23 cellular contexts compared by ENCODE assay signal in the genomic region with DNA sequence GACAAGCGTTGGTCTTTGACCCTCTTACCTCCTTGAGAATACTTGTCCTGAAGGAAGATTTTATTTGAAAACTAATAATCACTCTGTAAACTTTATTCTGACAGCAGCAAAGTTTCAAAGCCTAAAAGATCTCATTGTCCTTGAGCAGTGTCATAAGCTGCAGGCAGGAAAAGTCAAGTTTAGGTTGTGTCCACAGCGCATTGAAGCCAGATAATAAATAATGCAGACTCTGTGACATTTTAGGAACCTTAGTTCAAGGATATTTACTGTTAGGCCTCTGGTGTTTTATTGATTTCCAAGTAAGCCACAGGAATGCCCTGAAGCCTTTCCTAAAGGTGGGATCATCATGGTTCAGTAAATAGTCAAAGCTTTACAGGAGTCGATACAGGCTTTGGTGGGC.
DNase-seq lines count a peak whose midpoint lies in the region; ATAC-seq, FAIRE-seq and TF ChIP-seq lines count a peak whose summit lies in the region.
"Had no signal": no experiment of that assay in that cellular context is flagged by ENCODE, and none has a peak within 500 bp of the region (broad histone marks: within the 10 kb centered on the region; RNA-seq: fewer than 3 reads in every experiment).

No MANE protein-coding gene starts in this region.

- peak; percentile 66 for FAIRE-seq in TTC549 (lab: Jason Lieb, UNC)
- FAIRE-seq: D721Med, G401.6, GM12891, H1 had no signal

- no peak overlapping the region for H3K4me3 Mint-ChIP-seq in activated CD4-positive, alpha-beta T cell treated with anti-CD3 and anti-CD28 coated beads, Interleukin-2, amount 10 ng/mL, durations not matched to agents 24 days and 14 days
- H3K4me3 Mint-ChIP-seq in endodermal cell, result no peak overlapping the region
- H3K4me3 Mint-ChIP-seq: B cell; CD4-positive, alpha-beta T cell had no signal

- no peaks in the 10 kb centered on the region for H3K27me3 ChIP-seq in endodermal cell (ENCODE audit: control insufficient read depth, insufficient read depth, low read length, poor library complexity, severe bottlenecking)

- H3K4me3 ChIP-seq in endodermal cell (ENCODE audit: low read length), result no peak overlapping the region
- H3K4me3 ChIP-seq: HAP-1 had no signal

- H3K36me3 Mint-ChIP-seq in activated CD4-positive, alpha-beta T cell treated with anti-CD3 and anti-CD28 coated beads, Interleukin-2, amount 10 ng/mL, durations not matched to agents 24 days and 14 days (ENCODE audit: low read depth), result no peaks in the 10 kb centered on the region
- no peaks in the 10 kb centered on the region for H3K36me3 Mint-ChIP-seq in endodermal cell (ENCODE audit: low read depth)
- no peaks in the 10 kb centered on the region for H3K36me3 Mint-ChIP-seq in activated naive CD4-positive, alpha-beta T cell treated with anti-CD3 and anti-CD28 coated beads, Interleukin-2, amount 50 U/mL, for 72 hours

- peaks cover 6% of the 10 kb centered on the region for H3K27me3 Mint-ChIP-seq in activated CD4-positive, alpha-beta T cell treated with anti-CD3 and anti-CD28 coated beads, Interleukin-2, amount 10 ng/mL, durations not matched to agents 24 days and 14 days
- no peaks in the 10 kb centered on the region for H3K27me3 Mint-ChIP-seq in endodermal cell (ENCODE audit: insufficient read depth)
- H3K27me3 Mint-ChIP-seq: CD4-positive, alpha-beta T cell had no signal

- no peak for ATAC-seq in activated naive CD4-positive, alpha-beta T cell treated with anti-CD3 and anti-CD28 coated beads, Interleukin-2, amount 50 U/mL, for 72 hours
- no peak for ATAC-seq in GM21737 (IDR thresholded peaks at IDR 0.05; ENCODE audit: unreplicated experiment)

- intact Hi-C loops in activated CD4-positive, alpha-beta T cell treated with anti-CD3 and anti-CD28 coated beads, Interleukin-2, amount 10 ng/mL, durations not matched to agents 24 days and 14 days (cut with micrococcal nuclease), result no loop called here

- H3K36me3 ChIP-seq in endodermal cell (ENCODE audit: control insufficient read depth, insufficient read depth, low read length), result no peaks in the 10 kb centered on the region
- H3K36me3 ChIP-seq: HAP-1 had no signal

- DNase-seq in activated CD4-positive, alpha-beta T cell treated with anti-CD3 and anti-CD28 coated beads, Interleukin-2, amount 10 ng/mL, durations not matched to agents 24 days and 14 days, result peak; percentile 22
- no peak for DNase-seq in activated CD4-positive, alpha-beta T cell treated with anti-CD3 and anti-CD28 coated beads for 4 hours
- DNase-seq in endodermal cell (no peak), NCI-H82 (lab: John Stamatoyannopoulos, UW) (no peak)
- no peak for DNase-seq in activated naive CD4-positive, alpha-beta T cell treated with anti-CD3 and anti-CD28 coated beads, Interleukin-2, amount 50 U/mL, for 72 hours (ENCODE audit: low spot score in 2 of 2)
- no peak for DNase-seq in activated CD8-positive, alpha-beta memory T cell treated with anti-CD3 and anti-CD28 coated beads, Interleukin-2, amount 50 U/mL, for 4 hours
- DNase-seq: ACHN; C1 segment of cervical spinal cord; CD4-positive, alpha-beta T cell; DMS153; DMS79 treated with DMSO at 0.1 percent for 48 hours; EL; IMR-90 had no signal

- no peaks in the 10 kb centered on the region for H3K9me3 ChIP-seq in endodermal cell (ENCODE audit: control insufficient read depth, low read length)
- H3K9me3 ChIP-seq: HAP-1 had no signal

- peaks cover 7% of the 10 kb centered on the region for H3K4me1 ChIP-seq in endodermal cell (ENCODE audit: control insufficient read depth, insufficient read depth, low read length)
- H3K4me1 ChIP-seq: HAP-1 had no signal

- peak overlapping the region; percentile 45 for H3K27ac ChIP-seq in endodermal cell (ENCODE audit: low read depth, low read length)
- H3K27ac ChIP-seq: 22Rv1, HL-60 had no signal

- no peak overlapping the region for H3K27ac Mint-ChIP-seq in activated CD4-positive, alpha-beta T cell treated with anti-CD3 and anti-CD28 coated beads, Interleukin-2, amount 10 ng/mL, durations not matched to agents 24 days and 14 days
- H3K27ac Mint-ChIP-seq in endodermal cell, result no peak overlapping the region
- H3K27ac Mint-ChIP-seq in activated naive CD4-positive, alpha-beta T cell treated with anti-CD3 and anti-CD28 coated beads, Interleukin-2, amount 50 U/mL, for 72 hours, result no peak overlapping the region
- H3K27ac Mint-ChIP-seq: B cell; CD4-positive, alpha-beta T cell had no signal

- peaks cover 21% of the 10 kb centered on the region for H3K4me1 Mint-ChIP-seq in activated CD4-positive, alpha-beta T cell treated with anti-CD3 and anti-CD28 coated beads, Interleukin-2, amount 10 ng/mL, durations not matched to agents 24 days and 14 days
- H3K4me1 Mint-ChIP-seq in endodermal cell, result peaks cover 3% of the 10 kb centered on the region
- H3K4me1 Mint-ChIP-seq: B cell had no signal

- 90 to 93% methylated on average over 3 of the region's 3 CpGs for WGBS in endodermal cell (ENCODE audit: insufficient coverage in 1 of 2, insufficient read length in 1 of 2), 2 experiments

- peaks cover 4% of the 10 kb centered on the region for H3K9me3 Mint-ChIP-seq in activated CD4-positive, alpha-beta T cell treated with anti-CD3 and anti-CD28 coated beads, Interleukin-2, amount 10 ng/mL, durations not matched to agents 24 days and 14 days
- H3K9me3 Mint-ChIP-seq in endodermal cell, result no peaks in the 10 kb centered on the region
- H3K9me3 Mint-ChIP-seq in activated naive CD4-positive, alpha-beta T cell treated with anti-CD3 and anti-CD28 coated beads, Interleukin-2, amount 50 U/mL, for 72 hours, result no peaks in the 10 kb centered on the region
- H3K9me3 Mint-ChIP-seq: CD4-positive, alpha-beta T cell had no signal

- no peak for TF ChIP-seq CTCF in endodermal cell (conservative IDR thresholded peaks at IDR 0.05)

- H3K9ac ChIP-seq in endodermal cell (ENCODE audit: extremely low read depth, low read length, poor library complexity, severe bottlenecking), result no peak overlapping the region
